17 cellular contexts compared by ENCODE assay signal in genomic region chr12:130632582-130633174, GRCh38.
A peak's percentile ranks its signal among the peaks of the same experiment; 100 is the strongest.
DNase-seq lines count a peak whose midpoint lies in the region; ATAC-seq lines count a peak whose summit lies in the region.
"Had no signal": no experiment of that assay in that cellular context is flagged by ENCODE, and none has a peak within 500 bp of the region (broad histone marks: within the 10 kb centered on the region; RNA-seq: fewer than 3 reads in every experiment).

No MANE protein-coding gene starts in this region.

- peak overlapping the region; percentile 98 for H3K9ac ChIP-seq in endocrine pancreas (ENCODE audit: control insufficient read depth, insufficient read depth, low read length)

- no peak for ATAC-seq in stimulated activated naive CD8-positive, alpha-beta T cell treated with anti-CD3 and anti-CD28 coated beads, Interleukin-15, Interleukin-2, amounts not matched to agents 100 U/mL and 50 U/mL, for 24 hours
- no peak for ATAC-seq in stimulated activated naive CD8-positive, alpha-beta T cell treated with anti-CD3 and anti-CD28 coated beads, Interleukin-15, amount 100 ng/mL, for 72 hours
- ATAC-seq: left ventricle myocardium superior had no signal

- H3K36me3 ChIP-seq in endocrine pancreas (ENCODE audit: control insufficient read depth, insufficient read depth, low read length) (peaks cover under 1% of the 10 kb centered on the region), MG63 (no peaks in the 10 kb centered on the region)

- H3K27ac Mint-ChIP-seq in stimulated activated naive CD8-positive, alpha-beta T cell treated with anti-CD3 and anti-CD28 coated beads, Interleukin-15, amount 100 ng/mL, for 72 hours, result no peak overlapping the region
- H3K27ac Mint-ChIP-seq: endodermal cell; HFFc6; stimulated activated naive CD8-positive, alpha-beta T cell treated with anti-CD3 and anti-CD28 coated beads, Interleukin-15, Interleukin-2, amounts not matched to agents 100 ng/mL and 50 ng/mL, for 24 hours had no signal

- no peaks in the 10 kb centered on the region for H3K27me3 ChIP-seq in endocrine pancreas (ENCODE audit: control insufficient read depth, insufficient read depth, low read length)
- no peaks in the 10 kb centered on the region for H3K27me3 ChIP-seq in MG63

- H3K9me3 Mint-ChIP-seq in stimulated activated naive CD8-positive, alpha-beta T cell treated with anti-CD3 and anti-CD28 coated beads, Interleukin-15, amount 100 ng/mL, for 72 hours, result no peaks in the 10 kb centered on the region
- H3K9me3 Mint-ChIP-seq: central memory CD8-positive, alpha-beta T cell; endodermal cell had no signal

- H3K4me1 Mint-ChIP-seq in stimulated activated naive CD8-positive, alpha-beta T cell treated with anti-CD3 and anti-CD28 coated beads, Interleukin-15, amount 100 ng/mL, for 72 hours, result no peaks in the 10 kb centered on the region
- H3K4me1 Mint-ChIP-seq: central memory CD8-positive, alpha-beta T cell had no signal

- H3K4me3 ChIP-seq in endocrine pancreas (ENCODE audit: control insufficient read depth, insufficient read depth, low read length) (peak overlapping the region; percentile 90), MG63 (no peak overlapping the region)

- peaks cover 46% of the 10 kb centered on the region for H3K27me3 Mint-ChIP-seq in stimulated activated naive CD8-positive, alpha-beta T cell treated with anti-CD3 and anti-CD28 coated beads, Interleukin-15, amount 100 ng/mL, for 72 hours

- H3K4me3 Mint-ChIP-seq in stimulated activated naive CD8-positive, alpha-beta T cell treated with anti-CD3 and anti-CD28 coated beads, Interleukin-15, amount 100 ng/mL, for 72 hours, result no peak overlapping the region
- H3K4me3 Mint-ChIP-seq: central memory CD8-positive, alpha-beta T cell; HFFc6; stimulated activated naive CD8-positive, alpha-beta T cell treated with anti-CD3 and anti-CD28 coated beads, Interleukin-15, Interleukin-2, amounts not matched to agents 100 ng/mL and 50 ng/mL, for 24 hours had no signal

- H3K4me1 ChIP-seq in endocrine pancreas (ENCODE audit: control insufficient read depth, insufficient read depth, low read length), result no peaks in the 10 kb centered on the region

- H3K9me3 ChIP-seq in endocrine pancreas (ENCODE audit: control insufficient read depth, low read length) (no peaks in the 10 kb centered on the region), MG63 (no peaks in the 10 kb centered on the region)

- DNase-seq in COLO668 (lab: John Stamatoyannopoulos, UW; ENCODE audit: unreplicated experiment) (peak; percentile 47), NCI-H1105 treated with DMSO at 0.1 percent for 48 hours (lab: John Stamatoyannopoulos, UW) (peak; percentile 97), NCI-H510A (lab: John Stamatoyannopoulos, UW) (peak; percentile 36), MG63 (no peak), midbrain (lab: John Stamatoyannopoulos, UW) (no peak)
- no peak for DNase-seq in stimulated activated naive CD8-positive, alpha-beta T cell treated with anti-CD3 and anti-CD28 coated beads, Interleukin-15, Interleukin-2, amounts not matched to agents 100 U/mL and 50 U/mL, for 24 hours
- no peak for DNase-seq in stimulated activated naive CD8-positive, alpha-beta T cell treated with anti-CD3 and anti-CD28 coated beads, Interleukin-15, amount 100 ng/mL, for 72 hours
- DNase-seq: activated CD4-positive, alpha-beta T cell treated with anti-CD3 and anti-CD28 coated beads, Interleukin-2, amount 50 U/mL, for 48 hours; activated T-cell treated with anti-CD3 and anti-CD28 coated beads, Interleukin-2, amount 50 U/mL, for 48 hours; HFFc6; KG1; left ventricle myocardium superior; stimulated activated CD4-positive, alpha-beta T cell treated with anti-CD3 and anti-CD28 coated beads, Interleukin-12 subunit alpha, Interleukin-12 subunit beta, amount 100 ng/mL, for 4 hours had no signal

Comparison
In these comparisons a context has a peak if more than half of its experiments do, and no peak if none do; other contexts are left out.
1. DNase-seq: peak in COLO668 (single experiment), NCI-H1105 treated with DMSO at 0.1 percent for 48 hours (single experiment) and NCI-H510A (single experiment); none in MG63 (single experiment), midbrain (single experiment), stimulated activated naive CD8-positive, alpha-beta T cell treated with anti-CD3 and anti-CD28 coated beads, Interleukin-15, Interleukin-2, amounts not matched to agents 100 U/mL and 50 U/mL, for 24 hours (single experiment) and stimulated activated naive CD8-positive, alpha-beta T cell treated with anti-CD3 and anti-CD28 coated beads, Interleukin-15, amount 100 ng/mL, for 72 hours (0 of 2).